19 cellular contexts compared by ENCODE assay signal in the genomic region with DNA sequence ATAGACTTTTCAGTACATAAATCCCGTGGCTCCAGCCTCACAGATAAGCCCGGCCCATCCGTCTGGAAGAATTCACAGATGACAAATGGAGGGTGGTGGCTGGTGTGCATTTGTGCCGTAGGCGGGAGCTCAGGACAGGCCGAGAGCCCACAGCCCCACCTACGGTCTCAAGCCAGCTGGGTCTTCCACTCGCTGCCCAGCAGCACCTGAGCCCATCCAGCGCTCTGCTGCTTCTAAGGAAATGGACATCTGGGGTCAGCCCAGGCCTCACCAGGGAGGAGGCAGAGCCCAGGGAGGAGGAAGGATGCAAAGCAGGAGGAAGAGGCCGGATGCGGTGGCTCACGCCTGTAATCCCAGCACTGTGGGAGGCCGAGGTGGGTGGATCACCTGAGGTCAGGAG.
"Had no signal": no experiment of that assay in that cellular context is flagged by ENCODE, and none has a peak within 500 bp of the region (broad histone marks: within the 10 kb centered on the region; RNA-seq: fewer than 3 reads in every experiment).

No MANE protein-coding gene starts in this region.

- H3K4me3 ChIP-seq: colonic mucosa, esophagus squamous epithelium, gastroesophageal sphincter, hepatocyte, psoas muscle, tibial artery, upper lobe of right lung, vagina had no signal

- ATAC-seq: gastroesophageal sphincter; left colon; naive thymus-derived CD4-positive, alpha-beta T cell; psoas muscle; stimulated activated memory B cell treated with anti-CD40 and anti-IgM and Interleukin-4, amounts not matched to agents 10 μg/mL and 1 μg/mL and 100 μg/mL, for 72 hours; upper lobe of right lung had no signal

- H3K27me3 ChIP-seq: colonic mucosa, hepatocyte, neutrophil, upper lobe of right lung, vagina had no signal

- H2AFZ ChIP-seq: hepatocyte had no signal

- DNase-seq: colonic mucosa; dermis blood vessel endothelial cell; esophagus squamous epithelium; foreskin fibroblast; left colon; mesendoderm; naive thymus-derived CD4-positive, alpha-beta T cell; nephron progenitor cell; stimulated activated CD4-positive, alpha-beta T cell treated with anti-CD3 and anti-CD28 coated beads, Interleukin-15, amount 100 ng/mL, for 24 hours; stimulated activated CD4-positive, alpha-beta T cell treated with anti-CD3 and anti-CD28 coated beads, Interleukin-1b, Interleukin-23, amount 100 ng/mL, for 48 hours; stimulated activated CD4-positive, alpha-beta T cell treated with anti-CD3 and anti-CD28 coated beads, Interleukin-4, amount 100 ng/mL, for 24 hours; tibial artery; upper lobe of right lung had no signal

- H3K4me1 ChIP-seq: colonic mucosa, esophagus squamous epithelium, gastroesophageal sphincter, psoas muscle, tibial artery, upper lobe of right lung, vagina had no signal

- H3K9me3 ChIP-seq: colonic mucosa, esophagus squamous epithelium, gastroesophageal sphincter, neutrophil, psoas muscle, upper lobe of right lung, vagina had no signal

- H3K79me2 ChIP-seq: hepatocyte had no signal

- H3K27ac ChIP-seq: colonic mucosa, esophagus squamous epithelium, gastroesophageal sphincter, hepatocyte, neutrophil, psoas muscle, tibial artery, upper lobe of right lung, vagina had no signal

- H3K4me2 ChIP-seq: hepatocyte had no signal

- H3K36me3 ChIP-seq: colonic mucosa, esophagus squamous epithelium, gastroesophageal sphincter, neutrophil, tibial artery, upper lobe of right lung, vagina had no signal
